Comparison of ENCODE assay signal across 12 cellular contexts in the genomic region with DNA sequence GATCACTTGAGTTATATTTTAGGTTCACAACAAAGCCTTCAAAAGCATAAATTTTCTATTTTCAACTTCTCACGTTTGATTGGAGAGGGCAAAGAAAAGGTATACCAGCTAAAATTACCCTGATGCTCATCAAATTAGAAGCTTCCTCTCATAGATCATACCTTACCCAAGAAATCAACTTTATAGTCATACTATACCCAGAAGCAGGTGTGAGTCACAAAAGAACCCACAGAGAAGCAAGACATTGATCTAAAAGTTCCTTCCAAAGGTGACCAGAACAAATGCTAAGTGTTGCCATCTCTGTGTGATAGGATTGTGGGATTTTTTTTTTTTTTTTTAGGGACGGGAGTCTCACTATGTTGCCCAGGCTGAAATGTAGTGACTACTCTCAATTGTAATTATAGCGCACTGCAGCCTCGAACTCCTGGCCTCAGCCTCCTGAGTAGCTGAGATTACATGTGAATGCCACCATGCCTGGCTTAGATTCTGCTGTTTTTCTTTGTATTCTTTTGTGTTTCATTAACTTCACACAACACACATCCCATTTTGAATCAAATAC. TPM values are rescaled to one million over a fixed set of nuclear protein-coding genes. Genes with fewer than 3 reads are reported as not detected.
DNase-seq lines count a peak whose midpoint lies in the region; ATAC-seq, FAIRE-seq and TF ChIP-seq lines count a peak whose summit lies in the region.
"Had no signal": no experiment of that assay in that cellular context is flagged by ENCODE, and none has a peak within 500 bp of the region (broad histone marks: within the 10 kb centered on the region; RNA-seq: fewer than 3 reads in every experiment).

No MANE protein-coding gene starts in this region.

- no peak for FAIRE-seq in A549 (lab: Jason Lieb, UNC)
- FAIRE-seq in GM12891 (lab: Jason Lieb, UNC): no peak

- POLR2A ChIA-PET in A549 (lab: Yijun Ruan, JAX): interaction anchor here (0.7 kb wide), 1 partner anchor 17 kb away, joined by 5 read pairs; no protein-coding TSS in a partner anchor
- POLR2A ChIA-PET in activated CD4-positive, alpha-beta memory T cell treated with anti-CD3 and anti-CD28 coated beads for 36 hours (lab: Charles Lee): interaction anchor here (1.0 to 1.5 kb wide), 4 partner anchors 11 to 293 kb away, joined by 3 to 5 read pairs (median 4); no protein-coding TSS in a partner anchor

- no peak for ATAC-seq in A549

- no peak for TF ChIP-seq POLR2A in A549 (IDR thresholded peaks at IDR 0.05; ENCODE audit: low read length)
- peak; percentile 27; the same call in 1 of the 2 replicates for TF ChIP-seq POLR2A in GM12891 (IDR thresholded peaks at IDR 0.05; ENCODE audit: low read depth, low read length)
- no peak for TF ChIP-seq POLR2A in erythroblast (IDR thresholded peaks at IDR 0.05; ENCODE audit: low read length)

- no peak overlapping the region for H3K4me3 ChIP-seq in A549
- H3K4me3 ChIP-seq: uterus had no signal

- intact Hi-C loops in activated CD4-positive, alpha-beta memory T cell treated with anti-CD3 and anti-CD28 coated beads for 36 hours (cut with micrococcal nuclease): no loop called here

- H3K27ac ChIP-seq in A549: no peak overlapping the region
- H3K27ac ChIP-seq: uterus had no signal

- H3K4me2 ChIP-seq in A549: peak overlapping the region; percentile 98

- TF ChIP-seq RAD21 in A549 (conservative IDR thresholded peaks at IDR 0.05 in 1 of 2, IDR thresholded peaks at IDR 0.05 in 1 of 2): no peak

- H3K9me3 ChIP-seq in A549: no peaks in the 10 kb centered on the region
- H3K9me3 ChIP-seq: spleen, uterus had no signal

- H3K36me3 Mint-ChIP-seq in activated CD4-positive, alpha-beta memory T cell treated with anti-CD3 and anti-CD28 coated beads for 36 hours: peaks cover 62% of the 10 kb centered on the region
- H3K36me3 Mint-ChIP-seq in immature natural killer cell: peaks cover 0 to 20% (median 14%) of the 10 kb centered on the region in 3 donors

- CTCF ChIA-PET in A549 (lab: Yijun Ruan, JAX): interaction anchor here (0.6 to 1.8 kb wide), 4 partner anchors 9 to 397 kb away, joined by 3 to 8 read pairs (median 4); no protein-coding TSS in a partner anchor
- CTCF ChIA-PET in activated CD4-positive, alpha-beta memory T cell treated with anti-CD3 and anti-CD28 coated beads for 36 hours (lab: Charles Lee): interaction anchor here (0.6 to 1.3 kb wide), 5 partner anchors 16 to 1635 kb away, joined by 3 to 4 read pairs (median 3); no protein-coding TSS in a partner anchor

- TF ChIP-seq EP300 in A549 (IDR thresholded peaks at IDR 0.05): no peak

- DNase-seq in A549 (ENCODE audit: low read depth in 1 of 2, low spot score in 1 of 2) (no peak), GM12891 (ENCODE audit: insufficient read length, low spot score) (no peak), immature natural killer cell (no peak), COR-L47 (lab: John Stamatoyannopoulos, UW) (no peak), HCEC 1CT (no peak), epidermal melanocyte (ENCODE audit: insufficient read length, low spot score) (no peak), erythroblast (lab: John Stamatoyannopoulos, UW) (no peak)
- no peak for DNase-seq in activated CD4-positive, alpha-beta memory T cell treated with anti-CD3 and anti-CD28 coated beads for 36 hours
- DNase-seq: cerebellar nuclear complex, NCI-H1436 treated with DMSO at 0.1 percent for 48 hours, spleen, uterus had no signal

- TF ChIP-seq CTCF in A549 (IDR thresholded peaks at IDR 0.05): no peak

- WGBS in A549 (ENCODE audit: missing lambda C conversion rate): 77% methylated on average over 4 of the region's 4 CpGs

- H3K9me3 Mint-ChIP-seq in activated CD4-positive, alpha-beta memory T cell treated with anti-CD3 and anti-CD28 coated beads for 36 hours: no peaks in the 10 kb centered on the region
- no peaks in the 10 kb centered on the region for H3K9me3 Mint-ChIP-seq in immature natural killer cell

- peak overlapping the region; percentile 76 for H3K27ac Mint-ChIP-seq in activated CD4-positive, alpha-beta memory T cell treated with anti-CD3 and anti-CD28 coated beads for 36 hours
- peak overlapping the region in 4 of 6 donors; percentile 48 to 94 (median 66) for H3K27ac Mint-ChIP-seq in immature natural killer cell

- peaks cover 41% of the 10 kb centered on the region; the same call in 2 of the 3 replicates for H3K4me1 ChIP-seq in A549
- H3K4me1 ChIP-seq: uterus had no signal

- peak overlapping the region; percentile 49 for H3K4me3 Mint-ChIP-seq in activated CD4-positive, alpha-beta memory T cell treated with anti-CD3 and anti-CD28 coated beads for 36 hours
- H3K4me3 Mint-ChIP-seq in immature natural killer cell: peak overlapping the region in 3 of 5 donors; percentile 17 to 35 (median 25)

- H3K27me3 Mint-ChIP-seq in activated CD4-positive, alpha-beta memory T cell treated with anti-CD3 and anti-CD28 coated beads for 36 hours: no peaks in the 10 kb centered on the region
- H3K27me3 Mint-ChIP-seq in immature natural killer cell (ENCODE audit: low read depth in 3 of 3): peaks cover 9 to 16% (median 10%) of the 10 kb centered on the region in 3 donors

- peaks cover 72% of the 10 kb centered on the region for H3K4me1 Mint-ChIP-seq in activated CD4-positive, alpha-beta memory T cell treated with anti-CD3 and anti-CD28 coated beads for 36 hours (ENCODE audit: low read depth)
- peaks cover 66 to 87% of the 10 kb centered on the region in 2 donors for H3K4me1 Mint-ChIP-seq in immature natural killer cell

TF ChIP-seq in A549, 52 proteins besides CTCF, POLR2A, EP300 and RAD21 (continues in another document):
- TF ChIP-seq ZNF302 (CRISPR knock-in tag; IDR thresholded peaks at IDR 0.05): no peak
- TF ChIP-seq KDM1A (IDR thresholded peaks at IDR 0.05; ENCODE audit: low read depth): no peak
- TF ChIP-seq GATA3 (IDR thresholded peaks at IDR 0.05; ENCODE audit: borderline replicate concordance): no peak
- TF ChIP-seq BHLHE40 (IDR thresholded peaks at IDR 0.05; ENCODE audit: low read depth, low read length): no peak
- no peak for TF ChIP-seq ZC3H11A (IDR thresholded peaks at IDR 0.05)
- TF ChIP-seq, protein P1, sequence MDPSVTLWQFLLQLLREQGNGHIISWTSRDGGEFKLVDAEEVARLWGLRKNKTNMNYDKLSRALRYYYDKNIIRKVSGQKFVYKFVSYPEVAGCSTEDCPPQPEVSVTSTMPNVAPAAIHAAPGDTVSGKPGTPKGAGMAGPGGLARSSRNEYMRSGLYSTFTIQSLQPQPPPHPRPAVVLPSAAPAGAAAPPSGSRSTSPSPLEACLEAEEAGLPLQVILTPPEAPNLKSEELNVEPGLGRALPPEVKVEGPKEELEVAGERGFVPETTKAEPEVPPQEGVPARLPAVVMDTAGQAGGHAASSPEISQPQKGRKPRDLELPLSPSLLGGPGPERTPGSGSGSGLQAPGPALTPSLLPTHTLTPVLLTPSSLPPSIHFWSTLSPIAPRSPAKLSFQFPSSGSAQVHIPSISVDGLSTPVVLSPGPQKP (IDR thresholded peaks at IDR 0.05; ENCODE audit: low read depth, low read length): no peak

TF ChIP-seq in GM12891, 5 proteins besides CTCF, POLR2A, EP300 and RAD21:
- TF ChIP-seq POU2F2 (IDR thresholded peaks at IDR 0.05; ENCODE audit: low read depth, low read length) (no peak), POLR2AphosphoS5 (IDR thresholded peaks at IDR 0.05; ENCODE audit: low read depth, low read length) (no peak), SPI1 (IDR thresholded peaks at IDR 0.05; ENCODE audit: low read depth, low read length) (no peak), PAX5 (IDR thresholded peaks at IDR 0.05; ENCODE audit: insufficient read depth, low read length, severe bottlenecking) (no peak), TAF1 (IDR thresholded peaks at IDR 0.05; ENCODE audit: low read depth, low read length) (no peak)

RNA-seq across cellular contexts. Expression of gene EIF2S2, which starts 3.3 kb away (rescaled TPM):
- polyA plus RNA-seq in A549 (2011; rRNA removed) (166 and 227 TPM in 2 replicates), A549 (2017; fragmentation: RNase III; extraction: RNeasy Plus Mini Kit Qiagen cat#74134 plus additional on column Dnase treatment) (149 to 174 TPM (median 150 TPM) in 3 replicates), immature natural killer cell (10 to 100 TPM; 19.9 to 22.9 (median 20.7) TPM)
- polyA plus RNA-seq in A549 (2012; cell fraction: cytosol; rRNA removed): 56.2 and 74.6 TPM in 2 replicates
- polyA plus RNA-seq in A549 (2012; cell fraction: nucleus; rRNA removed): 16.2 and 22.6 TPM in 2 replicates
- polyA minus RNA-seq in A549 (2011; rRNA and poly(A)+ RNA removed): 29.2 and 30.9 TPM in 2 replicates
- 88.6 TPM for polyA plus RNA-seq in GM12891 (2012; ENCODE audit: low read depth, missing spikeins)
- 100 to 1,000 TPM; 151 to 155 TPM for total RNA-seq in activated CD4-positive, alpha-beta memory T cell treated with anti-CD3 and anti-CD28 coated beads for 36 hours
